22 cellular contexts compared by ENCODE assay signal in genomic region chr15:81278306-81279029, GRCh38.
"Had no signal": no experiment of that assay in that cellular context is flagged by ENCODE, and none has a peak within 500 bp of the region (broad histone marks: within the 10 kb centered on the region; RNA-seq: fewer than 3 reads in every experiment).

No MANE protein-coding gene starts in this region.

- H3K4me1 ChIP-seq: gastrocnemius medialis had no signal

- H3K4me3 ChIP-seq: esophagus muscularis mucosa, gastrocnemius medialis, left lung, lower lobe of right lung, sigmoid colon, skin epidermis, suprapubic skin, thyroid gland had no signal

- ATAC-seq: effector memory CD8-positive, alpha-beta T cell; gastrocnemius medialis; left lung; lower lobe of right lung had no signal

- H3K27me3 Mint-ChIP-seq: dendritic cell treated with granulocyte-macrophage colony-stimulating factor and Interleukin-4, amounts not matched to agents 40 ng/mL and 50 ng/mL, for 4 days; effector memory CD8-positive, alpha-beta T cell; memory B cell had no signal

- H3K27ac ChIP-seq: epithelial cell of prostate, esophagus muscularis mucosa, gastrocnemius medialis, left lung, lower lobe of right lung, sigmoid colon, skin epidermis, suprapubic skin had no signal

- FAIRE-seq: urothelium cell line had no signal

- H3K4me3 Mint-ChIP-seq: dendritic cell treated with granulocyte-macrophage colony-stimulating factor and Interleukin-4, amounts not matched to agents 40 ng/mL and 50 ng/mL, for 4 days; effector memory CD8-positive, alpha-beta T cell; memory B cell; neural crest cell; type B pancreatic cell had no signal

- H3K36me3 ChIP-seq: gastrocnemius medialis, sigmoid colon, thyroid gland had no signal

- H3K27ac Mint-ChIP-seq: dendritic cell treated with granulocyte-macrophage colony-stimulating factor and Interleukin-4, amounts not matched to agents 40 ng/mL and 50 ng/mL, for 4 days; effector memory CD8-positive, alpha-beta T cell; memory B cell; type B pancreatic cell had no signal

- DNase-seq: effector memory CD8-positive, alpha-beta T cell; gastrocnemius medialis; glutamatergic neuron; islet precursor cell; left lung; lower lobe of right lung; midbrain; posterior cingulate gyrus; sigmoid colon; stimulated activated CD4-positive, alpha-beta T cell treated with anti-CD3 and anti-CD28 coated beads, Interleukin-2, amount 100 ng/mL, for 24 hours; stimulated activated CD4-positive, alpha-beta T cell treated with anti-CD3 and anti-CD28 coated beads, Interleukin-4, amount 100 ng/mL, for 4 hours; stimulated activated naive CD4-positive, alpha-beta T cell treated with Interleukin-2 at 50 U/mL for 16 hours; thyroid gland had no signal

- H3K27me3 ChIP-seq: esophagus muscularis mucosa, gastrocnemius medialis, left lung, sigmoid colon, suprapubic skin, thyroid gland had no signal

- H3K9me3 ChIP-seq: gastrocnemius medialis, lower lobe of right lung, suprapubic skin, thyroid gland had no signal
